Comparison of ENCODE assay signal across 16 cellular contexts in the genomic region with DNA sequence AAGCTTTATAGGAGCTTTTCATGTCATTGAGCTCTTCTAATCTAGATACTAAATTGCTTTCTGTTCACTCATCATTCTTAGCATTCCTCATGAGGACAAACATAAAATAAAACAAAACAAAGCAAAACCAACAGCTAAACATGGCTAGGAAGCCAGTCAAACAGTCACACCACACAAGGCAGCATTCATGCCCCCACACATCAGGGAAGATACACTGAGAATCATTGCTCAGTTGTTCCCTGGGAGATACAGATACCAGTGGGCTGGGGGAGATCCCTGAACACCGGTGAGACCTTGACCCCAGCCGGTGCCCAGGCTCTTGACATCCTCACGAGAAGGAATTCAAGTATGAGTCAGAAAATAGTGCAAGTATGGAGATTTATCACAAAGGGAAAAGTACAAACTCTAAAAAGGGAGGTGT.
DNase-seq lines count a peak whose midpoint lies in the region; ATAC-seq and TF ChIP-seq lines count a peak whose summit lies in the region.
"Had no signal": no experiment of that assay in that cellular context is flagged by ENCODE, and none has a peak within 500 bp of the region (broad histone marks: within the 10 kb centered on the region; RNA-seq: fewer than 3 reads in every experiment).

No MANE protein-coding gene starts in this region.

- peak; percentile 91 for DNase-seq in EH (ENCODE audit: low read depth)
- DNase-seq in SK-N-SH: no peak
- peak; percentile 39 to 82 for DNase-seq in fibroblast of lung (ENCODE audit: low read depth in 2 of 2)
- DNase-seq in trophoblast cell: peak; percentile 22 to 60
- DNase-seq in activated CD8-positive, alpha-beta T cell treated with anti-CD3 and anti-CD28 coated beads, Interleukin-2, amount 10 ng/mL, durations not matched to agents 7 days and 5 days: no peak
- DNase-seq in Right ventricle myocardium inferior (ENCODE audit: missing footprints): no peak
- DNase-seq: activated CD4-positive, CD25-positive, alpha-beta regulatory T cell; activated T-cell treated with anti-CD3 and anti-CD28 coated beads, Interleukin-2, amount 50 U/mL, for 4 hours; Calu3; central memory CD4-positive, alpha-beta T cell; left colon; NCI-H2171 treated with DMSO at 0.1 percent for 48 hours had no signal

- H3K9me2 ChIP-seq in SK-N-SH: no peaks in the 10 kb centered on the region

- H4K12ac ChIP-seq in trophoblast cell (ENCODE audit: low read depth, low read length): no peak overlapping the region

- H3K4me3 ChIP-seq in SK-N-SH (ENCODE audit: low read depth in 2 of 2, low read length in 1 of 2) (no peak overlapping the region), fibroblast of lung (replicated peaks in 1 of 4; ENCODE audit: control extremely low read depth in 1 of 4, insufficient read depth in 1 of 4, low read depth in 3 of 4, low read length in 4 of 4) (no peak overlapping the region), trophoblast cell (ENCODE audit: low read depth, low read length) (no peak overlapping the region)
- H3K4me3 ChIP-seq: GM12878 had no signal

- no peak overlapping the region for H3K4ac ChIP-seq in trophoblast cell (ENCODE audit: low read depth, low read length)

- CTCF ChIA-PET in SK-N-SH (lab: Yijun Ruan, JAX): no interaction called here
- CTCF ChIA-PET in activated CD8-positive, alpha-beta T cell treated with anti-CD3 and anti-CD28 coated beads, Interleukin-2, amount 10 ng/mL, durations not matched to agents 7 days and 5 days (lab: Charles Lee): no interaction called here

- no peak overlapping the region for H2AK5ac ChIP-seq in trophoblast cell (ENCODE audit: low read length)

- H4K20me1 ChIP-seq in SK-N-SH (ENCODE audit: insufficient read depth) (no peaks in the 10 kb centered on the region), fibroblast of lung (ENCODE audit: control insufficient read depth, extremely low read depth, insufficient read depth, low read length) (no peaks in the 10 kb centered on the region)

- POLR2A ChIA-PET in SK-N-SH (lab: Yijun Ruan, JAX): no interaction called here
- POLR2A ChIA-PET in activated CD8-positive, alpha-beta T cell treated with anti-CD3 and anti-CD28 coated beads, Interleukin-2, amount 10 ng/mL, durations not matched to agents 7 days and 5 days (lab: Charles Lee): no interaction called here

- H3K9me3 Mint-ChIP-seq in activated CD8-positive, alpha-beta T cell treated with anti-CD3 and anti-CD28 coated beads, Interleukin-2, amount 10 ng/mL, durations not matched to agents 7 days and 5 days (ENCODE audit: insufficient read depth): no peaks in the 10 kb centered on the region
- H3K9me3 Mint-ChIP-seq: activated T-cell treated with anti-CD3 and anti-CD28 coated beads, Interleukin-2, amount 50 U/mL, for 4 hours had no signal

- H2BK5ac ChIP-seq in trophoblast cell (ENCODE audit: low read depth, low read length, poor library complexity): no peak overlapping the region

- H3K4me1 ChIP-seq in SK-N-SH (ENCODE audit: control insufficient read depth in 1 of 2, insufficient read depth in 2 of 2, low read depth in 1 of 2, low read length in 1 of 2) (peaks cover 2 to 29% of the 10 kb centered on the region in 2 experiments; a peak in 3 of 4 replicates), fibroblast of lung (ENCODE audit: control insufficient read depth, extremely low read depth, insufficient read depth, low read length) (peaks cover 36% of the 10 kb centered on the region), trophoblast cell (ENCODE audit: control insufficient read depth in 1 of 2, insufficient read depth in 2 of 2, low read length in 2 of 2) (peaks cover 0 to 2% of the 10 kb centered on the region in 2 experiments)

- H2AFZ ChIP-seq in SK-N-SH (ENCODE audit: low read depth) (peak overlapping the region; percentile 60; the same call in 1 of the 2 replicates), fibroblast of lung (ENCODE audit: low read length) (no peak overlapping the region), trophoblast cell (ENCODE audit: insufficient read depth, low read length, poor library complexity) (no peak overlapping the region)

- TF ChIP-seq EP300 in SK-N-SH (IDR thresholded peaks at IDR 0.05; ENCODE audit: borderline replicate concordance in 1 of 2, low read depth in 1 of 2, low read length in 1 of 2): no peak; a peak in 1 of 4 replicates

- H3K9ac ChIP-seq in SK-N-SH: 0 out of 2 replicates have a peak overlapping the region, but pooled peaks have one; percentile 25
- H3K9ac ChIP-seq in fibroblast of lung (ENCODE audit: insufficient read depth, low read length): no peak overlapping the region
- H3K9ac ChIP-seq in trophoblast cell (ENCODE audit: low read length): no peak overlapping the region

- TF ChIP-seq CTCF in SK-N-SH (IDR thresholded peaks at IDR 0.05) (no peak), fibroblast of lung (conservative IDR thresholded peaks at IDR 0.05 in 1 of 2, IDR thresholded peaks at IDR 0.05 in 1 of 2; ENCODE audit: low read depth in 1 of 2, low read length in 2 of 2) (no peak)

- H3K4me1 Mint-ChIP-seq in activated CD8-positive, alpha-beta T cell treated with anti-CD3 and anti-CD28 coated beads, Interleukin-2, amount 10 ng/mL, durations not matched to agents 7 days and 5 days (ENCODE audit: low read depth): no peaks in the 10 kb centered on the region

- TF ChIP-seq RAD21 in SK-N-SH (IDR thresholded peaks at IDR 0.05; ENCODE audit: low read length): no peak

- H3K9me3 ChIP-seq in SK-N-SH (no peaks in the 10 kb centered on the region), fibroblast of lung (ENCODE audit: control insufficient read depth, insufficient read depth, low read depth, low read length) (no peaks in the 10 kb centered on the region), trophoblast cell (ENCODE audit: insufficient read depth, low read depth, low read length) (no peaks in the 10 kb centered on the region)

- ATAC-seq in GM21367 (IDR thresholded peaks at IDR 0.05; ENCODE audit: unreplicated experiment) (no peak), GM18867 (IDR thresholded peaks at IDR 0.05; ENCODE audit: unreplicated experiment) (no peak), Right ventricle myocardium inferior (no peak)
- ATAC-seq in activated CD8-positive, alpha-beta T cell treated with anti-CD3 and anti-CD28 coated beads, Interleukin-2, amount 10 ng/mL, durations not matched to agents 7 days and 5 days: no peak
- ATAC-seq: activated T-cell treated with anti-CD3 and anti-CD28 coated beads, Interleukin-2, amount 50 U/mL, for 4 hours; GM12878; left colon had no signal

- intact Hi-C loops in Right ventricle myocardium inferior (cut with DNase I): no loop called here

- no peaks in the 10 kb centered on the region for H3K36me3 Mint-ChIP-seq in activated CD8-positive, alpha-beta T cell treated with anti-CD3 and anti-CD28 coated beads, Interleukin-2, amount 10 ng/mL, durations not matched to agents 7 days and 5 days (ENCODE audit: low read depth)

- H3F3A ChIP-seq in SK-N-SH (replicated peaks; ENCODE audit: insufficient read depth): peaks cover 20% of the 10 kb centered on the region

- H3K79me2 ChIP-seq in SK-N-SH (ENCODE audit: insufficient read depth): no peaks in the 10 kb centered on the region
- no peaks in the 10 kb centered on the region for H3K79me2 ChIP-seq in fibroblast of lung (ENCODE audit: control insufficient read depth, insufficient read depth, low read length)
- H3K79me2 ChIP-seq in trophoblast cell (ENCODE audit: control insufficient read depth, insufficient read depth, low read length, poor library complexity): no peaks in the 10 kb centered on the region

- no peak overlapping the region for H2BK120ac ChIP-seq in trophoblast cell (ENCODE audit: insufficient read depth, low read length, poor library complexity)

- no peak overlapping the region for H4K91ac ChIP-seq in trophoblast cell (ENCODE audit: low read depth, low read length)

- H3K27ac Mint-ChIP-seq in activated CD8-positive, alpha-beta T cell treated with anti-CD3 and anti-CD28 coated beads, Interleukin-2, amount 10 ng/mL, durations not matched to agents 7 days and 5 days: no peak overlapping the region

- H3K18ac ChIP-seq in trophoblast cell (ENCODE audit: low read length): no peak overlapping the region

- H3K4me2 ChIP-seq in SK-N-SH: peak overlapping the region; percentile 53
- peak overlapping the region; percentile 68 for H3K4me2 ChIP-seq in fibroblast of lung (ENCODE audit: extremely low read depth, insufficient read depth, low read length)
- no peak overlapping the region for H3K4me2 ChIP-seq in trophoblast cell (ENCODE audit: low read length)

- H3K27me3 ChIP-seq in SK-N-SH (ENCODE audit: insufficient read depth) (no peaks in the 10 kb centered on the region), fibroblast of lung (ENCODE audit: control insufficient read depth, insufficient read depth, low read length) (no peaks in the 10 kb centered on the region), trophoblast cell (ENCODE audit: insufficient read depth, low read length) (no peaks in the 10 kb centered on the region)

- 17% methylated on average over 3 of the region's 3 CpGs for WGBS in SK-N-SH (ENCODE audit: low lambda C conversion rate)
- no CpG with 5 or more reads among the region's 3 CpGs for WGBS in trophoblast cell (ENCODE audit: extremely low coverage, insufficient coverage, insufficient read length)

- H3K4me3 Mint-ChIP-seq in activated CD8-positive, alpha-beta T cell treated with anti-CD3 and anti-CD28 coated beads, Interleukin-2, amount 10 ng/mL, durations not matched to agents 7 days and 5 days: no peak overlapping the region
- H3K4me3 Mint-ChIP-seq: activated T-cell treated with anti-CD3 and anti-CD28 coated beads, Interleukin-2, amount 50 U/mL, for 4 hours had no signal

- H3K36me3 ChIP-seq in SK-N-SH (replicated peaks in 1 of 2; ENCODE audit: control insufficient read depth in 1 of 2, insufficient read depth in 2 of 2, low read length in 1 of 2) (no peaks in the 10 kb centered on the region), fibroblast of lung (ENCODE audit: control insufficient read depth, insufficient read depth, low read length) (no peaks in the 10 kb centered on the region), trophoblast cell (ENCODE audit: control insufficient read depth in 1 of 2, insufficient read depth in 2 of 2, low read length in 2 of 2) (no peaks in the 10 kb centered on the region)

- no peak overlapping the region for H2BK12ac ChIP-seq in trophoblast cell (ENCODE audit: low read length)

- H3K14ac ChIP-seq in trophoblast cell (ENCODE audit: low read length): no peak overlapping the region

- H3K27ac ChIP-seq in SK-N-SH (ENCODE audit: low read depth in 2 of 2, low read length in 1 of 2): peak overlapping the region in 1 of 2 experiments; percentile 59; a peak in 2 of 4 replicates
- H3K27ac ChIP-seq in fibroblast of lung (ENCODE audit: insufficient read depth, low read length): peak overlapping the region; percentile 69
- H3K27ac ChIP-seq in trophoblast cell (ENCODE audit: low read depth, low read length): no peak overlapping the region
- H3K27ac ChIP-seq: RWPE1 had no signal

- no peaks in the 10 kb centered on the region for H3K79me1 ChIP-seq in trophoblast cell (ENCODE audit: low read length)

- no peak overlapping the region for H3K23ac ChIP-seq in trophoblast cell (ENCODE audit: low read length)

- H3K27me3 Mint-ChIP-seq in activated CD8-positive, alpha-beta T cell treated with anti-CD3 and anti-CD28 coated beads, Interleukin-2, amount 10 ng/mL, durations not matched to agents 7 days and 5 days (ENCODE audit: low read depth): no peaks in the 10 kb centered on the region

- no peak overlapping the region for H4K8ac ChIP-seq in trophoblast cell (ENCODE audit: low read depth, low read length)

Comparison
In these comparisons a context has a peak if more than half of its experiments do, and no peak if none do; other contexts are left out.
1. DNase-seq: peak in EH (single experiment), fibroblast of lung (2 of 2) and trophoblast cell (2 of 2); none in SK-N-SH (single experiment), activated CD8-positive, alpha-beta T cell treated with anti-CD3 and anti-CD28 coated beads, Interleukin-2, amount 10 ng/mL, durations not matched to agents 7 days and 5 days (single experiment) and Right ventricle myocardium inferior (single experiment).